11 cellular contexts compared by ENCODE assay signal in genomic region chr4:54433686-54434085, GRCh38.
DNase-seq lines count a peak whose midpoint lies in the region; ATAC-seq, FAIRE-seq and TF ChIP-seq lines count a peak whose summit lies in the region.
"Had no signal": no experiment of that assay in that cellular context is flagged by ENCODE, and none has a peak within 500 bp of the region (broad histone marks: within the 10 kb centered on the region; RNA-seq: fewer than 3 reads in every experiment).

No MANE protein-coding gene starts in this region.

- 37% methylated on average over 3 of the region's 3 CpGs for WGBS in liver
- 39 to 70% methylated on average over 3 of the region's 3 CpGs for WGBS in sigmoid colon, 2 donors

- ATAC-seq in GM18502 (IDR thresholded peaks at IDR 0.05; ENCODE audit: poor library complexity, unreplicated experiment) (no peak), HG03196 (IDR thresholded peaks at IDR 0.05; ENCODE audit: unreplicated experiment) (no peak)

- no peak for FAIRE-seq in bronchial epithelial cell (lab: Jason Lieb, UNC)
- FAIRE-seq: H54 had no signal

- TF ChIP-seq EP300 in sigmoid colon (IDR thresholded peaks at IDR 0.05), result no peak

- peak; percentile 60 to 62 for TF ChIP-seq RAD21 in liver (IDR thresholded peaks at IDR 0.05)

- peak; percentile 28 for DNase-seq in COLO829 (ENCODE audit: low spot score)
- DNase-seq in HT-29 (ENCODE audit: low spot score), result peak; percentile 32
- peak; percentile 10 for DNase-seq in bronchial epithelial cell (ENCODE audit: low read depth)
- DNase-seq in sigmoid colon, result no peak
- no peak for DNase-seq in retina
- DNase-seq: Peyer's patch; stimulated activated CD4-positive, alpha-beta T cell treated with anti-CD3 and anti-CD28 coated beads, Interleukin-4, amount 100 ng/mL, for 24 hours had no signal

- H3K27ac ChIP-seq in liver (ENCODE audit: low read depth in 1 of 2, low read length in 2 of 2), result no peak overlapping the region
- H3K27ac ChIP-seq in sigmoid colon, result no peak overlapping the region
- H3K27ac ChIP-seq: Peyer's patch had no signal

- peak; percentile 16 for TF ChIP-seq CTCF in bronchial epithelial cell (IDR thresholded peaks at IDR 0.05; ENCODE audit: insufficient read depth, low read length, severe bottlenecking)
- peak; percentile 20 for TF ChIP-seq CTCF in liver (IDR thresholded peaks at IDR 0.05; ENCODE audit: low read depth, low read length, missing input control)
- TF ChIP-seq CTCF in sigmoid colon (IDR thresholded peaks at IDR 0.05), result peak in 1 of 4 experiments; percentile 12

- no peaks in the 10 kb centered on the region for H3K4me1 ChIP-seq in liver (ENCODE audit: control insufficient read depth in 4 of 4, insufficient read depth in 4 of 4, low read length in 3 of 4)
- H3K4me1 ChIP-seq in sigmoid colon, result no peaks in the 10 kb centered on the region
- H3K4me1 ChIP-seq: Peyer's patch had no signal

- no peak for TF ChIP-seq POLR2A in sigmoid colon (IDR thresholded peaks at IDR 0.05)

- no peaks in the 10 kb centered on the region for H3K9me3 ChIP-seq in liver (ENCODE audit: control insufficient read depth in 4 of 4, low read length in 3 of 4)
- H3K9me3 ChIP-seq in sigmoid colon, result no peaks in the 10 kb centered on the region
- H3K9me3 ChIP-seq: Peyer's patch had no signal

- no peak overlapping the region for H3K9ac ChIP-seq in liver (ENCODE audit: low read depth in 1 of 2, low read length in 2 of 2)

- H3K4me3 ChIP-seq in bronchial epithelial cell (ENCODE audit: low read depth, low read length) (no peak overlapping the region), liver (ENCODE audit: low read depth in 1 of 3, low read length in 3 of 3) (no peak overlapping the region), sigmoid colon (no peak overlapping the region)
- H3K4me3 ChIP-seq: Peyer's patch had no signal

- H3K27me3 ChIP-seq in bronchial epithelial cell (ENCODE audit: control insufficient read depth, insufficient read depth, low read length) (no peaks in the 10 kb centered on the region), liver (ENCODE audit: control insufficient read depth in 4 of 4, insufficient read depth in 4 of 4, low read length in 3 of 4) (no peaks in the 10 kb centered on the region), sigmoid colon (no peaks in the 10 kb centered on the region)
- H3K27me3 ChIP-seq: Peyer's patch had no signal

- H3K36me3 ChIP-seq in bronchial epithelial cell (ENCODE audit: control insufficient read depth, insufficient read depth, low read length) (no peaks in the 10 kb centered on the region), liver (ENCODE audit: control insufficient read depth in 4 of 4, insufficient read depth in 3 of 4, low read depth in 1 of 4, low read length in 3 of 4) (no peaks in the 10 kb centered on the region), sigmoid colon (no peaks in the 10 kb centered on the region)
- H3K36me3 ChIP-seq: Peyer's patch had no signal

- intact Hi-C loops in sigmoid colon (cut with DNase I), result no loop called here

TF ChIP-seq in liver, 16 proteins besides CTCF, POLR2A, EP300 and RAD21:
- TF ChIP-seq ZBTB33 (IDR thresholded peaks at IDR 0.05) (no peak), FOXA1 (IDR thresholded peaks at IDR 0.05) (no peak), REST (IDR thresholded peaks at IDR 0.05) (no peak), MAX (IDR thresholded peaks at IDR 0.05) (no peak), RXRA (IDR thresholded peaks at IDR 0.05) (no peak), HNF4A (conservative IDR thresholded peaks at IDR 0.05) (no peak), ATF3 (IDR thresholded peaks at IDR 0.05) (no peak)

Comparison
In these comparisons a context has a peak if more than half of its experiments do, and no peak if none do; other contexts are left out.
1. DNase-seq: peak in COLO829 (single experiment), HT-29 (single experiment) and bronchial epithelial cell (single experiment); none in sigmoid colon (single experiment) and retina (single experiment).